Comparison of ENCODE assay signal across 13 cellular contexts in the genomic region with DNA sequence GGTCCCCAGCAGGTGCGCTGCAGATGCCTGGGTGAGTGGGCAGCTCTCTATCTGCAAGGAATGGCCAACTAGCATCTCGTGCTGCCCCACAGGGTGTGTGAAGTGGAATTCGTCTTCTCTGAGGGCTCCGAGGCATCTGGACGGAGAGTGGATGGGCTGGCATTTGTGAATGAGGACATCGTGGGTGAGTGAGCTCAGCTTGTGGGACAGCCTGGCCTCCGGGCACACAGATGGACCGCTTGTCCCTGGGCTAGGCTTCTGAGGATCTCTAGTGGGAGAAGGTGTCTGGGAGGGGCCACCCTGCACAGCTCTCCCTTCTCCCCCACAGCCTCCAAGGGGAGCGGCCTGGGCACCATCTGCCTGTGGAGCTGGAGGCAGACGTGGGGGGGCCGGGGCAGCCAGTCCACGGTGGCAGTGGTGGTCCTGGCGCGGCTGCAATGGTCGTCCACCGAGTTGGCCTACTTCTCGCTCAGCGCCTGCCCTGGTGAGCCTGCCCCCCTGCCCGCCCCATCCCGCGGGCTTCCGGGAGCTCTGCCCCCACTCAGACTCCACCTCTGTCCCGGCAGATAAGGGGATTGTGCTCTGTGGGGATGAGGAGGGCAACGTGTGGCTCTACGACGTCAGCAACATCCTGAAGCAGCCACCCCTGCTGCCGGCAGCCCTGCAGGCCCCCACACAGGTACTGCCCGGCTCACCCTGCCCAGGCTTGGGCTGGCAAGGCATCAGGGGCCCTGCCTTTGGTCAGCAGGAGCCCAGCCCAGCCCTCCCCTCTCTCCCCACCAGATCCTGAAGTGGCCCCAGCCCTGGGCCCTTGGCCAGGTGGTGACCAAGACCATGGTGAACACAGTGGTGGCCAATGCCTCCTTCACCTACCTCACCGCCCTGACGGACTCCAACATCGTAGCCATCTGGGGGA. TPM values are rescaled to one million over a fixed set of nuclear protein-coding genes. Genes with fewer than 3 reads are reported as not detected.
A peak's percentile ranks its signal among the peaks of the same experiment; 100 is the strongest.
DNase-seq lines count a peak whose midpoint lies in the region; ATAC-seq and TF ChIP-seq lines count a peak whose summit lies in the region.
"Had no signal": no experiment of that assay in that cellular context is flagged by ENCODE, and none has a peak within 500 bp of the region (broad histone marks: within the 10 kb centered on the region; RNA-seq: fewer than 3 reads in every experiment).

No MANE protein-coding gene starts in this region.

- in situ Hi-C loops in KBM-7 (cut with MboI; ENCODE audit: low pct_unique_long_range_greater_than_20kb, low sequenced_read_pairs) = loop anchor here (25.0 kb wide), 1 partner anchor 910 kb away; no protein-coding TSS in a partner anchor

- H3K36me3 Mint-ChIP-seq in neural crest cell (ENCODE audit: low read depth) (no peaks in the 10 kb centered on the region), GM23338 (ENCODE audit: low read depth) (peaks cover 13% of the 10 kb centered on the region)

- H3K9me3 ChIP-seq in DND-41 (ENCODE audit: insufficient read depth, low read length, severe bottlenecking) = no peaks in the 10 kb centered on the region
- H3K9me3 ChIP-seq: ascending aorta had no signal

- no peak overlapping the region for H3K9ac ChIP-seq in DND-41 (ENCODE audit: low read depth, low read length)

- H3K27ac Mint-ChIP-seq in neural crest cell (ENCODE audit: unreplicated experiment) (peak overlapping the region; percentile 68), GM23338 (no peak overlapping the region)

- H3K27me3 ChIP-seq in DND-41 (ENCODE audit: insufficient read depth, low read length, poor library complexity) (no peaks in the 10 kb centered on the region), GM23338 (ENCODE audit: insufficient read depth) (no peaks in the 10 kb centered on the region)
- H3K27me3 ChIP-seq: ascending aorta had no signal

- H3K27ac ChIP-seq in 22Rv1 (0 out of 2 replicates have a peak overlapping the region, but pooled peaks have one; percentile 22), DND-41 (ENCODE audit: low read length) (no peak overlapping the region), GM23338 (ENCODE audit: low read depth) (no peak overlapping the region)
- H3K27ac ChIP-seq: C4-2B had no signal

- H3K4me2 ChIP-seq in DND-41 (ENCODE audit: insufficient read depth, low read length) (no peak overlapping the region), GM23338 (no peak overlapping the region)

- H4K20me1 ChIP-seq in DND-41 (ENCODE audit: insufficient read depth, low read length) = peaks cover 14% of the 10 kb centered on the region
- H4K20me1 ChIP-seq in GM23338 (replicated peaks; ENCODE audit: insufficient read depth) = peaks cover 4% of the 10 kb centered on the region; the same call in 1 of the 2 replicates

- TF ChIP-seq CTCF in 22Rv1 (IDR thresholded peaks at IDR 0.05) (no peak), DND-41 (IDR thresholded peaks at IDR 0.05; ENCODE audit: borderline replicate concordance, extremely low read depth, low read length, poor library complexity, severe bottlenecking) (no peak), neural crest cell (conservative IDR thresholded peaks at IDR 0.05) (no peak), GM23338 (conservative IDR thresholded peaks at IDR 0.05; ENCODE audit: low read depth in 2 of 2) (no peak)

- no peaks in the 10 kb centered on the region for H3K27me3 Mint-ChIP-seq in neural crest cell (ENCODE audit: low read depth)
- H3K27me3 Mint-ChIP-seq in GM23338 (ENCODE audit: insufficient read depth, low read depth, poor library complexity) = peaks cover 13% of the 10 kb centered on the region

- no peak overlapping the region for H3K4me3 ChIP-seq in DND-41 (ENCODE audit: low read depth in 1 of 2, low read length in 2 of 2)
- no peak overlapping the region for H3K4me3 ChIP-seq in GM23338
- H3K4me3 ChIP-seq: ascending aorta had no signal

- H3K4me3 Mint-ChIP-seq in neural crest cell = peak overlapping the region; percentile 73
- H3K4me3 Mint-ChIP-seq in GM23338 = no peak overlapping the region; the same call in 2 of the 3 replicates

- H2AFZ ChIP-seq in DND-41 (ENCODE audit: low read depth, low read length) (no peak overlapping the region), GM23338 (no peak overlapping the region)

- H3K79me2 ChIP-seq in DND-41 (ENCODE audit: insufficient read depth, low read length) (no peaks in the 10 kb centered on the region), GM23338 (replicated peaks; ENCODE audit: insufficient read depth) (no peaks in the 10 kb centered on the region)

- no peaks in the 10 kb centered on the region for H3K4me1 ChIP-seq in DND-41 (ENCODE audit: insufficient read depth, low read length)
- H3K4me1 ChIP-seq in GM23338 (ENCODE audit: insufficient read depth) = no peaks in the 10 kb centered on the region
- H3K4me1 ChIP-seq: ascending aorta had no signal

- H3K9me2 ChIP-seq in GM23338 (ENCODE audit: insufficient read depth) = no peaks in the 10 kb centered on the region

- no peaks in the 10 kb centered on the region for H3K9me3 Mint-ChIP-seq in neural crest cell
- H3K9me3 Mint-ChIP-seq in GM23338 = no peaks in the 10 kb centered on the region

- no peaks in the 10 kb centered on the region for H3F3A ChIP-seq in GM23338 (replicated peaks; ENCODE audit: low read depth)

- no peak for DNase-seq in DND-41
- peak; percentile 79 for DNase-seq in cerebellum (ENCODE audit: low spot score)
- DNase-seq in neural crest cell (ENCODE audit: low read depth, low spot score) = no peak
- DNase-seq in GM23338 (ENCODE audit: low spot score) = no peak
- no peak for DNase-seq in T-helper 9 cell
- DNase-seq in NCI-H2171 (lab: John Stamatoyannopoulos, UW) = no peak
- DNase-seq in KBM-7 = no peak
- DNase-seq: NCI-H1417; NCI-H510A treated with DMSO at 0.1 percent for 48 hours; stimulated activated naive CD4-positive, alpha-beta T cell treated with Interleukin-2 at 50 U/mL for 16 hours had no signal

- ATAC-seq in DND-41 (ENCODE audit: insufficient read depth, low read depth) = peak; percentile 20; the same call in 1 of the 3 replicates
- ATAC-seq in GM23338 = no peak

- H3K4me1 Mint-ChIP-seq in neural crest cell (no peaks in the 10 kb centered on the region), GM23338 (no peaks in the 10 kb centered on the region)

- H3K36me3 ChIP-seq in DND-41 (ENCODE audit: insufficient read depth, low read length) (peaks cover 46% of the 10 kb centered on the region), GM23338 (ENCODE audit: insufficient read depth) (no peaks in the 10 kb centered on the region)

TF ChIP-seq in GM23338, 12 proteins besides CTCF, POLR2A, EP300 and RAD21 (continues in another document):
- no peak for TF ChIP-seq EZH2phosphoT487 (IDR thresholded peaks at IDR 0.05; ENCODE audit: unreplicated experiment)
- TF ChIP-seq, protein P1, sequence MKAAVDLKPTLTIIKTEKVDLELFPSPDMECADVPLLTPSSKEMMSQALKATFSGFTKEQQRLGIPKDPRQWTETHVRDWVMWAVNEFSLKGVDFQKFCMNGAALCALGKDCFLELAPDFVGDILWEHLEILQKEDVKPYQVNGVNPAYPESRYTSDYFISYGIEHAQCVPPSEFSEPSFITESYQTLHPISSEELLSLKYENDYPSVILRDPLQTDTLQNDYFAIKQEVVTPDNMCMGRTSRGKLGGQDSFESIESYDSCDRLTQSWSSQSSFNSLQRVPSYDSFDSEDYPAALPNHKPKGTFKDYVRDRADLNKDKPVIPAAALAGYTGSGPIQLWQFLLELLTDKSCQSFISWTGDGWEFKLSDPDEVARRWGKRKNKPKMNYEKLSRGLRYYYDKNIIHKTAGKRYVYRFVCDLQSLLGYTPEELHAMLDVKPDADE (IDR thresholded peaks at IDR 0.05) = no peak
- TF ChIP-seq, protein P2, sequence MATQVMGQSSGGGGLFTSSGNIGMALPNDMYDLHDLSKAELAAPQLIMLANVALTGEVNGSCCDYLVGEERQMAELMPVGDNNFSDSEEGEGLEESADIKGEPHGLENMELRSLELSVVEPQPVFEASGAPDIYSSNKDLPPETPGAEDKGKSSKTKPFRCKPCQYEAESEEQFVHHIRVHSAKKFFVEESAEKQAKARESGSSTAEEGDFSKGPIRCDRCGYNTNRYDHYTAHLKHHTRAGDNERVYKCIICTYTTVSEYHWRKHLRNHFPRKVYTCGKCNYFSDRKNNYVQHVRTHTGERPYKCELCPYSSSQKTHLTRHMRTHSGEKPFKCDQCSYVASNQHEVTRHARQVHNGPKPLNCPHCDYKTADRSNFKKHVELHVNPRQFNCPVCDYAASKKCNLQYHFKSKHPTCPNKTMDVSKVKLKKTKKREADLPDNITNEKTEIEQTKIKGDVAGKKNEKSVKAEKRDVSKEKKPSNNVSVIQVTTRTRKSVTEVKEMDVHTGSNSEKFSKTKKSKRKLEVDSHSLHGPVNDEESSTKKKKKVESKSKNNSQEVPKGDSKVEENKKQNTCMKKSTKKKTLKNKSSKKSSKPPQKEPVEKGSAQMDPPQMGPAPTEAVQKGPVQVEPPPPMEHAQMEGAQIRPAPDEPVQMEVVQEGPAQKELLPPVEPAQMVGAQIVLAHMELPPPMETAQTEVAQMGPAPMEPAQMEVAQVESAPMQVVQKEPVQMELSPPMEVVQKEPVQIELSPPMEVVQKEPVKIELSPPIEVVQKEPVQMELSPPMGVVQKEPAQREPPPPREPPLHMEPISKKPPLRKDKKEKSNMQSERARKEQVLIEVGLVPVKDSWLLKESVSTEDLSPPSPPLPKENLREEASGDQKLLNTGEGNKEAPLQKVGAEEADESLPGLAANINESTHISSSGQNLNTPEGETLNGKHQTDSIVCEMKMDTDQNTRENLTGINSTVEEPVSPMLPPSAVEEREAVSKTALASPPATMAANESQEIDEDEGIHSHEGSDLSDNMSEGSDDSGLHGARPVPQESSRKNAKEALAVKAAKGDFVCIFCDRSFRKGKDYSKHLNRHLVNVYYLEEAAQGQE (IDR thresholded peaks at IDR 0.05; ENCODE audit: unreplicated experiment) = no peak
- no peak for TF ChIP-seq NANOG (IDR thresholded peaks at IDR 0.05; ENCODE audit: borderline replicate concordance)

RNA-seq across cellular contexts. Expression of a gene that starts 6.3 kb away (rescaled TPM):
- total RNA-seq in cerebellum (9.6 TPM), neural crest cell (61.1 and 62.1 TPM in 2 replicates)
- total RNA-seq in GM23338 (2014; rRNA removed; shearing (Covaris generic)) = 32.2 and 39.0 TPM in 2 replicates
- polyA plus RNA-seq in GM23338 (2016; fragmentation: Nextera tagmentation; extraction: Ambion mirVana) = 167 and 190 TPM in 2 replicates

RNA-seq across cellular contexts. Expression of a gene that starts 7.6 kb away (rescaled TPM):
- total RNA-seq in cerebellum = 25.3 TPM
- 36.7 and 43.2 TPM in 2 replicates for total RNA-seq in neural crest cell
- 43.3 and 55.2 TPM in 2 replicates for total RNA-seq in GM23338 (2014; rRNA removed; shearing (Covaris generic))
- 24.0 and 28.1 TPM in 2 replicates for polyA plus RNA-seq in GM23338 (2016; fragmentation: Nextera tagmentation; extraction: Ambion mirVana)

RNA-seq across cellular contexts. Expression of a gene that starts 7.7 kb away (rescaled TPM):
- total RNA-seq in cerebellum = 13.8 TPM
- 16.9 and 20.6 TPM in 2 replicates for total RNA-seq in neural crest cell
- total RNA-seq in GM23338 (2014; rRNA removed; shearing (Covaris generic)) = 31.0 and 45.0 TPM in 2 replicates
- 17.7 and 20.0 TPM in 2 replicates for polyA plus RNA-seq in GM23338 (2016; fragmentation: Nextera tagmentation; extraction: Ambion mirVana)

RNA-seq across cellular contexts. Expression of a gene that starts 39.0 kb away (rescaled TPM):
- 29.8 TPM for total RNA-seq in cerebellum
- total RNA-seq in neural crest cell = 48.5 and 51.3 TPM in 2 replicates
- total RNA-seq in GM23338 (2014; rRNA removed; shearing (Covaris generic)) = 21.7 and 33.8 TPM in 2 replicates
- 6.6 and 8.6 TPM in 2 replicates for polyA plus RNA-seq in GM23338 (2016; fragmentation: Nextera tagmentation; extraction: Ambion mirVana)

RNA-seq across cellular contexts. Expression of a gene that starts 45.2 kb away (rescaled TPM):
- 23.3 TPM for total RNA-seq in cerebellum
- 4.5 and 7.2 TPM in 2 replicates for total RNA-seq in neural crest cell
- 1.5 and 4.2 TPM in 2 replicates for total RNA-seq in GM23338 (2014; rRNA removed; shearing (Covaris generic))
- 0.99 and 1.1 TPM in 2 replicates for polyA plus RNA-seq in GM23338 (2016; fragmentation: Nextera tagmentation; extraction: Ambion mirVana)
